Comparison of ENCODE assay signal across 8 cellular contexts in the genomic region with DNA sequence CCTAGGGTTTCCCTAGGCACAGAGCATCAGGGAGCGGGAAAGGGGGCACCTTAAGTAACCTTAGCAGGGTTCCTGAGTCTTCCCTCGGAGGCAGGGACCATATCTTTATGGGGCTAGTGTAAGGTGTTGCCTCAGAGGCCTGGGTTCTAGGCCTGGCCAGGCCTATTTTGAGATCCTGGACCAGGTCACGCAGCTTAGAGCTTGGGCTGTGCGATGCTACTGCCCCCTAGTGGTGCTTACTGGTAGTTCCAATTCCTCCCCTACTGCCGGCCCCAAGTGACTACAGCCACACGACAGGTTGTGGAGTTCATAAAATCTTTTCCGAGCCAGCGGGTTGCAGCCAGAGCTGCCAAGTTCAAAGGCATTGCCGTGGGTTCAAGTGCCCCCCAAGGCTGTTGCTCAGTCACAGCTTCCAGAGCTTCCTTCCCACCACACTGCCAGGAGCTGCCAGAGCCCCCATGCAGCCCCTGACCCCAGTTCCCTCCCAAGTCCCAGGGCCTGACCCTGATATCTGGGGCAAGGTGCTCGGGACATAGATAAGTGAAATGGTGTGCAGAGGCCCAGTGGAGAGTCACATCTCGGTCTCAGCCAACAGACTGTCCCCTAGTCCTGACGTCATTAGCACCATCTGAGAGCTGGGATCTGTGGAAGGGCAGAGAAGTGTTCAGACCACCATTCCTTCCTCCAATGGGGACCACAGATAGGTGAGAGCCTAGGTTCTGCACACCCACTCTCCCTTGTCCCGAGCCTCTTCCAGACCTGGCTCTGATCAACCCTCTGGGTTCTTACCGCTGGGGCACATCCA.
DNase-seq lines count a peak whose midpoint lies in the region; ATAC-seq lines count a peak whose summit lies in the region.

No MANE protein-coding gene starts in this region.

- no peaks in the 10 kb centered on the region for H3K27me3 ChIP-seq in layer of hippocampus (ENCODE audit: control insufficient read depth, insufficient read depth, low read length)

- H3K4me3 Mint-ChIP-seq in central memory CD8-positive, alpha-beta T cell: no peak overlapping the region

- peak overlapping the region; percentile 71 for H3K27ac Mint-ChIP-seq in central memory CD8-positive, alpha-beta T cell (ENCODE audit: low read depth)

- no peaks in the 10 kb centered on the region for H3K9me3 Mint-ChIP-seq in central memory CD8-positive, alpha-beta T cell

- DNase-seq in GDM1 (lab: John Stamatoyannopoulos, UW) (peak; percentile 69), NCI-H446 treated with DMSO at 0.1 percent for 48 hours (lab: John Stamatoyannopoulos, UW) (peak; percentile 17)
- peak; percentile 63 for DNase-seq in activated CD4-positive, alpha-beta T cell treated with anti-CD3 and anti-CD28 coated beads for 1 hour
- DNase-seq in central memory CD8-positive, alpha-beta T cell (ENCODE audit: low spot score in 2 of 2): peak; percentile 73 to 81
- DNase-seq in stimulated activated CD4-positive, alpha-beta T cell treated with anti-CD3 and anti-CD28 coated beads, Interleukin-2, amount 100 ng/mL, for 48 hours: peak; percentile 84 to 85

- ATAC-seq in HG03097 (IDR thresholded peaks at IDR 0.05; ENCODE audit: low FRiP score, unreplicated experiment) (peak; percentile 49), HG02938 (IDR thresholded peaks at IDR 0.05; ENCODE audit: unreplicated experiment) (no peak)
- ATAC-seq in central memory CD8-positive, alpha-beta T cell (replicated peaks; ENCODE audit: extremely low read depth, poor library complexity, severe bottlenecking): peak; percentile 79

- peaks cover 17% of the 10 kb centered on the region for H3K36me3 Mint-ChIP-seq in central memory CD8-positive, alpha-beta T cell (ENCODE audit: insufficient read depth)

- H3K4me1 Mint-ChIP-seq in central memory CD8-positive, alpha-beta T cell: peaks cover 32% of the 10 kb centered on the region

- H3K27me3 Mint-ChIP-seq in central memory CD8-positive, alpha-beta T cell: peaks cover 22% of the 10 kb centered on the region

- H3K27ac ChIP-seq in layer of hippocampus (ENCODE audit: low read depth, low read length): peak overlapping the region; percentile 52

Comparison
In these comparisons a context has a peak if more than half of its experiments do, and no peak if none do; other contexts are left out.
1. DNase-seq: peak in every context shown above with its lines; median percentile 84 in stimulated activated CD4-positive, alpha-beta T cell treated with anti-CD3 and anti-CD28 coated beads, Interleukin-2, amount 100 ng/mL, for 48 hours; 77 in central memory CD8-positive, alpha-beta T cell; 69 in GDM1; 63 in activated CD4-positive, alpha-beta T cell treated with anti-CD3 and anti-CD28 coated beads for 1 hour; 17 in NCI-H446 treated with DMSO at 0.1 percent for 48 hours.